1 cellular context compared by ENCODE assay signal in the genomic region with DNA sequence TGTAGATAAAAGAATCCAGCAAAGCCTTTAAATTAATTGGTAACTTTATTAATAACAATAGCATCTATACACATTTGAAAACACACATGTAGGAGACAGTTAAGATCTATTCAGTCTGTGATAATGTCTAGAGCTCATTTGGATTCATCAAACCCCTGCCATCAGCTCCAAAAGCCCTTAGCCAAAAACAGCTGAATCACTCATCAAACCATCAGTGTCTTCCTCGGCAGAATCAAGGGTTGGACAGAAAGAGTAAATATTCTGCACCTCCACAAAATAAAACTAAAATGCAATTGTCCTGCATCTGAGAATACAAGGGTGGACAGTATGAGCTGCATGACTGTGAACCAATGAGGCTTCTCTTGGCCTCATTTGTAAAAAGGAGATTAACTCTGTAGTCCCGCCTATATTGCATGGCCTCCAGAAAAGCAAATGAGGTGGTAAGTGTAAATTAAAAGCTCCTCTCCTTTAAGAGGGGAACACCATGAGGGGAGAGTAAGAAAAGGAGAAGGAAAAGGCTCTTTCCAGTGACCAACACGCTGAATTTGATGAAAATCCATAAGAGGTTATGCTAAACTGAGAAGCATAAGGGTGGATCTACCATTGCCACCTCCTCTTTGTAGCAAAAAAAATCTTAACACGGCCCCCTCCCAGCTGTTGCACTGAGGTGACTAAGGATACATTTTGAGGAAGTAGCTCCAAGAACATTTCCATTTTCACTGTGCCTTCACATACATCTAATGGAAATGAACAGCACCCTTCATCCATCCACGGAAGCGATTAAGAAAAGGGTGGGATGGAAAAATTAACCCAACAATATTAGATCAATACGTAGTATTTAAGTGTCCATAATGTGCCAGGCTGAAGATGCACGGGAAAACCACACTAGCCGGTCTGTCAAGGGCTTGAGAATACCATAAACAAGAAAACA.
TF ChIP-seq lines count a peak whose summit lies in the region.

No MANE protein-coding gene starts in this region.

TF ChIP-seq in GM12878, 131 proteins besides CTCF, POLR2A, EP300 and RAD21 (continued from another document and continues in another):
- TF ChIP-seq, protein P1, sequence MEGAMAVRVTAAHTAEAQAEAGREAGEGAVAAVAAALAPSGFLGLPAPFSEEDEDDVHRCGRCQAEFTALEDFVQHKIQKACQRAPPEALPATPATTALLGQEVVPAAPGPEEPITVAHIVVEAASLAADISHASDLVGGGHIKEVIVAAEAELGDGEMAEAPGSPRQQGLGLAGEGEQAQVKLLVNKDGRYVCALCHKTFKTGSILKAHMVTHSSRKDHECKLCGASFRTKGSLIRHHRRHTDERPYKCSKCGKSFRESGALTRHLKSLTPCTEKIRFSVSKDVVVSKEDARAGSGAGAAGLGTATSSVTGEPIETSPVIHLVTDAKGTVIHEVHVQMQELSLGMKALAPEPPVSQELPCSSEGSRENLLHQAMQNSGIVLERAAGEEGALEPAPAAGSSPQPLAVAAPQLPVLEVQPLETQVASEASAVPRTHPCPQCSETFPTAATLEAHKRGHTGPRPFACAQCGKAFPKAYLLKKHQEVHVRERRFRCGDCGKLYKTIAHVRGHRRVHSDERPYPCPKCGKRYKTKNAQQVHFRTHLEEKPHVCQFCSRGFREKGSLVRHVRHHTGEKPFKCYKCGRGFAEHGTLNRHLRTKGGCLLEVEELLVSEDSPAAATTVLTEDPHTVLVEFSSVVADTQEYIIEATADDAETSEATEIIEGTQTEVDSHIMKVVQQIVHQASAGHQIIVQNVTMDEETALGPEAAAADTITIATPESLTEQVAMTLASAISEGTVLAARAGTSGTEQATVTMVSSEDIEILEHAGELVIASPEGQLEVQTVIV (IDR thresholded peaks at IDR 0.05; ENCODE audit: borderline replicate concordance, partially characterized antibody): no peak
- TF ChIP-seq, protein P2, sequence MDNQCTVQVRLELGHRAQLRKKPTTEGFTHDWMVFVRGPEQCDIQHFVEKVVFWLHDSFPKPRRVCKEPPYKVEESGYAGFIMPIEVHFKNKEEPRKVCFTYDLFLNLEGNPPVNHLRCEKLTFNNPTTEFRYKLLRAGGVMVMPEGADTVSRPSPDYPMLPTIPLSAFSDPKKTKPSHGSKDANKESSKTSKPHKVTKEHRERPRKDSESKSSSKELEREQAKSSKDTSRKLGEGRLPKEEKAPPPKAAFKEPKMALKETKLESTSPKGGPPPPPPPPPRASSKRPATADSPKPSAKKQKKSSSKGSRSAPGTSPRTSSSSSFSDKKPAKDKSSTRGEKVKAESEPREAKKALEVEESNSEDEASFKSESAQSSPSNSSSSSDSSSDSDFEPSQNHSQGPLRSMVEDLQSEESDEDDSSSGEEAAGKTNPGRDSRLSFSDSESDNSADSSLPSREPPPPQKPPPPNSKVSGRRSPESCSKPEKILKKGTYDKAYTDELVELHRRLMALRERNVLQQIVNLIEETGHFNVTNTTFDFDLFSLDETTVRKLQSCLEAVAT (IDR thresholded peaks at IDR 0.05): no peak
- TF ChIP-seq SMARCA5 (IDR thresholded peaks at IDR 0.05): 0 out of 2 replicates have a peak, but pooled peaks have one; percentile 14
- no peak for TF ChIP-seq CREB1 (IDR thresholded peaks at IDR 0.05; ENCODE audit: low read depth)
- TF ChIP-seq ETV6 (conservative IDR thresholded peaks at IDR 0.05 in 1 of 2, IDR thresholded peaks at IDR 0.05 in 1 of 2; ENCODE audit: borderline replicate concordance in 1 of 2, low read depth in 1 of 2): no peak; a peak in 1 of 4 replicates
- no peak for TF ChIP-seq TARDBP (IDR thresholded peaks at IDR 0.05; ENCODE audit: borderline replicate concordance)
- TF ChIP-seq, protein P3, sequence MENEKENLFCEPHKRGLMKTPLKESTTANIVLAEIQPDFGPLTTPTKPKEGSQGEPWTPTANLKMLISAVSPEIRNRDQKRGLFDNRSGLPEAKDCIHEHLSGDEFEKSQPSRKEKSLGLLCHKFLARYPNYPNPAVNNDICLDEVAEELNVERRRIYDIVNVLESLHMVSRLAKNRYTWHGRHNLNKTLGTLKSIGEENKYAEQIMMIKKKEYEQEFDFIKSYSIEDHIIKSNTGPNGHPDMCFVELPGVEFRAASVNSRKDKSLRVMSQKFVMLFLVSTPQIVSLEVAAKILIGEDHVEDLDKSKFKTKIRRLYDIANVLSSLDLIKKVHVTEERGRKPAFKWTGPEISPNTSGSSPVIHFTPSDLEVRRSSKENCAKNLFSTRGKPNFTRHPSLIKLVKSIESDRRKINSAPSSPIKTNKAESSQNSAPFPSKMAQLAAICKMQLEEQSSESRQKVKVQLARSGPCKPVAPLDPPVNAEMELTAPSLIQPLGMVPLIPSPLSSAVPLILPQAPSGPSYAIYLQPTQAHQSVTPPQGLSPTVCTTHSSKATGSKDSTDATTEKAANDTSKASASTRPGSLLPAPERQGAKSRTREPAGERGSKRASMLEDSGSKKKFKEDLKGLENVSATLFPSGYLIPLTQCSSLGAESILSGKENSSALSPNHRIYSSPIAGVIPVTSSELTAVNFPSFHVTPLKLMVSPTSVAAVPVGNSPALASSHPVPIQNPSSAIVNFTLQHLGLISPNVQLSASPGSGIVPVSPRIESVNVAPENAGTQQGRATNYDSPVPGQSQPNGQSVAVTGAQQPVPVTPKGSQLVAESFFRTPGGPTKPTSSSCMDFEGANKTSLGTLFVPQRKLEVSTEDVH (IDR thresholded peaks at IDR 0.05; ENCODE audit: low read depth, partially characterized antibody): no peak
- no peak for TF ChIP-seq CEBPB (IDR thresholded peaks at IDR 0.05; ENCODE audit: borderline replicate concordance in 1 of 2, low read depth in 2 of 2, low read length in 2 of 2)
- TF ChIP-seq JUND (IDR thresholded peaks at IDR 0.05; ENCODE audit: low read depth, low read length): no peak
- TF ChIP-seq IRF4 (IDR thresholded peaks at IDR 0.05; ENCODE audit: low read depth, low read length): no peak
- no peak; the same call in 2 of the 3 replicates for TF ChIP-seq POU2F2 (IDR thresholded peaks at IDR 0.05; ENCODE audit: borderline replicate concordance, low read depth, low read length)
- no peak for TF ChIP-seq MEF2A (IDR thresholded peaks at IDR 0.05; ENCODE audit: insufficient read depth, low read depth, low read length)
- no peak for TF ChIP-seq RCOR1 (conservative IDR thresholded peaks at IDR 0.05; ENCODE audit: low read depth, low read length)
- TF ChIP-seq, protein P4, sequence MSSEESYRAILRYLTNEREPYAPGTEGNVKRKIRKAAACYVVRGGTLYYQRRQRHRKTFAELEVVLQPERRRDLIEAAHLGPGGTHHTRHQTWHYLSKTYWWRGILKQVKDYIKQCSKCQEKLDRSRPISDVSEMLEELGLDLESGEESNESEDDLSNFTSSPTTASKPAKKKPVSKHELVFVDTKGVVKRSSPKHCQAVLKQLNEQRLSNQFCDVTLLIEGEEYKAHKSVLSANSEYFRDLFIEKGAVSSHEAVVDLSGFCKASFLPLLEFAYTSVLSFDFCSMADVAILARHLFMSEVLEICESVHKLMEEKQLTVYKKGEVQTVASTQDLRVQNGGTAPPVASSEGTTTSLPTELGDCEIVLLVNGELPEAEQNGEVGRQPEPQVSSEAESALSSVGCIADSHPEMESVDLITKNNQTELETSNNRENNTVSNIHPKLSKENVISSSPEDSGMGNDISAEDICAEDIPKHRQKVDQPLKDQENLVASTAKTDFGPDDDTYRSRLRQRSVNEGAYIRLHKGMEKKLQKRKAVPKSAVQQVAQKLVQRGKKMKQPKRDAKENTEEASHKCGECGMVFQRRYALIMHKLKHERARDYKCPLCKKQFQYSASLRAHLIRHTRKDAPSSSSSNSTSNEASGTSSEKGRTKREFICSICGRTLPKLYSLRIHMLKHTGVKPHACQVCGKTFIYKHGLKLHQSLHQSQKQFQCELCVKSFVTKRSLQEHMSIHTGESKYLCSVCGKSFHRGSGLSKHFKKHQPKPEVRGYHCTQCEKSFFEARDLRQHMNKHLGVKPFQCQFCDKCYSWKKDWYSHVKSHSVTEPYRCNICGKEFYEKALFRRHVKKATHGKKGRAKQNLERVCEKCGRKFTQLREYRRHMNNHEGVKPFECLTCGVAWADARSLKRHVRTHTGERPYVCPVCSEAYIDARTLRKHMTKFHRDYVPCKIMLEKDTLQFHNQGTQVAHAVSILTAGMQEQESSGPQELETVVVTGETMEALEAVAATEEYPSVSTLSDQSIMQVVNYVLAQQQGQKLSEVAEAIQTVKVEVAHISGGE (CRISPR knock-in tag; IDR thresholded peaks at IDR 0.05): no peak
- TF ChIP-seq, protein P5, sequence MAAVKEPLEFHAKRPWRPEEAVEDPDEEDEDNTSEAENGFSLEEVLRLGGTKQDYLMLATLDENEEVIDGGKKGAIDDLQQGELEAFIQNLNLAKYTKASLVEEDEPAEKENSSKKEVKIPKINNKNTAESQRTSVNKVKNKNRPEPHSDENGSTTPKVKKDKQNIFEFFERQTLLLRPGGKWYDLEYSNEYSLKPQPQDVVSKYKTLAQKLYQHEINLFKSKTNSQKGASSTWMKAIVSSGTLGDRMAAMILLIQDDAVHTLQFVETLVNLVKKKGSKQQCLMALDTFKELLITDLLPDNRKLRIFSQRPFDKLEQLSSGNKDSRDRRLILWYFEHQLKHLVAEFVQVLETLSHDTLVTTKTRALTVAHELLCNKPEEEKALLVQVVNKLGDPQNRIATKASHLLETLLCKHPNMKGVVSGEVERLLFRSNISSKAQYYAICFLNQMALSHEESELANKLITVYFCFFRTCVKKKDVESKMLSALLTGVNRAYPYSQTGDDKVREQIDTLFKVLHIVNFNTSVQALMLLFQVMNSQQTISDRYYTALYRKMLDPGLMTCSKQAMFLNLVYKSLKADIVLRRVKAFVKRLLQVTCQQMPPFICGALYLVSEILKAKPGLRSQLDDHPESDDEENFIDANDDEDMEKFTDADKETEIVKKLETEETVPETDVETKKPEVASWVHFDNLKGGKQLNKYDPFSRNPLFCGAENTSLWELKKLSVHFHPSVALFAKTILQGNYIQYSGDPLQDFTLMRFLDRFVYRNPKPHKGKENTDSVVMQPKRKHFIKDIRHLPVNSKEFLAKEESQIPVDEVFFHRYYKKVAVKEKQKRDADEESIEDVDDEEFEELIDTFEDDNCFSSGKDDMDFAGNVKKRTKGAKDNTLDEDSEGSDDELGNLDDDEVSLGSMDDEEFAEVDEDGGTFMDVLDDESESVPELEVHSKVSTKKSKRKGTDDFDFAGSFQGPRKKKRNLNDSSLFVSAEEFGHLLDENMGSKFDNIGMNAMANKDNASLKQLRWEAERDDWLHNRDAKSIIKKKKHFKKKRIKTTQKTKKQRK (IDR thresholded peaks at IDR 0.05; ENCODE audit: low read depth, low read length): no peak
- no peak for TF ChIP-seq ASH2L (IDR thresholded peaks at IDR 0.05; ENCODE audit: borderline replicate concordance, low read depth)
- no peak for TF ChIP-seq CBX3 (IDR thresholded peaks at IDR 0.05; ENCODE audit: borderline replicate concordance, low read depth)
- TF ChIP-seq FOS (IDR thresholded peaks at IDR 0.05; ENCODE audit: borderline replicate concordance, extremely low read depth, insufficient read length): no peak
- TF ChIP-seq CBX5 (IDR thresholded peaks at IDR 0.05; ENCODE audit: low read depth): no peak
- TF ChIP-seq, protein P6, sequence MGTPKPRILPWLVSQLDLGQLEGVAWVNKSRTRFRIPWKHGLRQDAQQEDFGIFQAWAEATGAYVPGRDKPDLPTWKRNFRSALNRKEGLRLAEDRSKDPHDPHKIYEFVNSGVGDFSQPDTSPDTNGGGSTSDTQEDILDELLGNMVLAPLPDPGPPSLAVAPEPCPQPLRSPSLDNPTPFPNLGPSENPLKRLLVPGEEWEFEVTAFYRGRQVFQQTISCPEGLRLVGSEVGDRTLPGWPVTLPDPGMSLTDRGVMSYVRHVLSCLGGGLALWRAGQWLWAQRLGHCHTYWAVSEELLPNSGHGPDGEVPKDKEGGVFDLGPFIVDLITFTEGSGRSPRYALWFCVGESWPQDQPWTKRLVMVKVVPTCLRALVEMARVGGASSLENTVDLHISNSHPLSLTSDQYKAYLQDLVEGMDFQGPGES (IDR thresholded peaks at IDR 0.05): no peak
- TF ChIP-seq, protein P7, sequence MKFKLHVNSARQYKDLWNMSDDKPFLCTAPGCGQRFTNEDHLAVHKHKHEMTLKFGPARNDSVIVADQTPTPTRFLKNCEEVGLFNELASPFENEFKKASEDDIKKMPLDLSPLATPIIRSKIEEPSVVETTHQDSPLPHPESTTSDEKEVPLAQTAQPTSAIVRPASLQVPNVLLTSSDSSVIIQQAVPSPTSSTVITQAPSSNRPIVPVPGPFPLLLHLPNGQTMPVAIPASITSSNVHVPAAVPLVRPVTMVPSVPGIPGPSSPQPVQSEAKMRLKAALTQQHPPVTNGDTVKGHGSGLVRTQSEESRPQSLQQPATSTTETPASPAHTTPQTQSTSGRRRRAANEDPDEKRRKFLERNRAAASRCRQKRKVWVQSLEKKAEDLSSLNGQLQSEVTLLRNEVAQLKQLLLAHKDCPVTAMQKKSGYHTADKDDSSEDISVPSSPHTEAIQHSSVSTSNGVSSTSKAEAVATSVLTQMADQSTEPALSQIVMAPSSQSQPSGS (IDR thresholded peaks at IDR 0.05; ENCODE audit: low read length): no peak
- no peak for TF ChIP-seq ZNF24 (IDR thresholded peaks at IDR 0.05)
- TF ChIP-seq CHD1 (IDR thresholded peaks at IDR 0.05; ENCODE audit: low read depth, low read length): no peak
- TF ChIP-seq CREM (IDR thresholded peaks at IDR 0.05; ENCODE audit: low read depth): 0 out of 2 replicates have a peak, but pooled peaks have one; percentile 11
- no peak for TF ChIP-seq RBBP5 (conservative IDR thresholded peaks at IDR 0.05)
- no peak for TF ChIP-seq POLR2AphosphoS2 (IDR thresholded peaks at IDR 0.05; ENCODE audit: low read depth, low read length)
- TF ChIP-seq, protein P8, sequence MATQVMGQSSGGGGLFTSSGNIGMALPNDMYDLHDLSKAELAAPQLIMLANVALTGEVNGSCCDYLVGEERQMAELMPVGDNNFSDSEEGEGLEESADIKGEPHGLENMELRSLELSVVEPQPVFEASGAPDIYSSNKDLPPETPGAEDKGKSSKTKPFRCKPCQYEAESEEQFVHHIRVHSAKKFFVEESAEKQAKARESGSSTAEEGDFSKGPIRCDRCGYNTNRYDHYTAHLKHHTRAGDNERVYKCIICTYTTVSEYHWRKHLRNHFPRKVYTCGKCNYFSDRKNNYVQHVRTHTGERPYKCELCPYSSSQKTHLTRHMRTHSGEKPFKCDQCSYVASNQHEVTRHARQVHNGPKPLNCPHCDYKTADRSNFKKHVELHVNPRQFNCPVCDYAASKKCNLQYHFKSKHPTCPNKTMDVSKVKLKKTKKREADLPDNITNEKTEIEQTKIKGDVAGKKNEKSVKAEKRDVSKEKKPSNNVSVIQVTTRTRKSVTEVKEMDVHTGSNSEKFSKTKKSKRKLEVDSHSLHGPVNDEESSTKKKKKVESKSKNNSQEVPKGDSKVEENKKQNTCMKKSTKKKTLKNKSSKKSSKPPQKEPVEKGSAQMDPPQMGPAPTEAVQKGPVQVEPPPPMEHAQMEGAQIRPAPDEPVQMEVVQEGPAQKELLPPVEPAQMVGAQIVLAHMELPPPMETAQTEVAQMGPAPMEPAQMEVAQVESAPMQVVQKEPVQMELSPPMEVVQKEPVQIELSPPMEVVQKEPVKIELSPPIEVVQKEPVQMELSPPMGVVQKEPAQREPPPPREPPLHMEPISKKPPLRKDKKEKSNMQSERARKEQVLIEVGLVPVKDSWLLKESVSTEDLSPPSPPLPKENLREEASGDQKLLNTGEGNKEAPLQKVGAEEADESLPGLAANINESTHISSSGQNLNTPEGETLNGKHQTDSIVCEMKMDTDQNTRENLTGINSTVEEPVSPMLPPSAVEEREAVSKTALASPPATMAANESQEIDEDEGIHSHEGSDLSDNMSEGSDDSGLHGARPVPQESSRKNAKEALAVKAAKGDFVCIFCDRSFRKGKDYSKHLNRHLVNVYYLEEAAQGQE (IDR thresholded peaks at IDR 0.05; ENCODE audit: low read depth, low read length): no peak
- no peak for TF ChIP-seq HDGF (IDR thresholded peaks at IDR 0.05)
- TF ChIP-seq MYC (IDR thresholded peaks at IDR 0.05; ENCODE audit: insufficient read depth, insufficient read length, insufficient replicate concordance, low read length, severe bottlenecking): no peak
- TF ChIP-seq YBX1 (IDR thresholded peaks at IDR 0.05): no peak
- TF ChIP-seq RELA (IDR thresholded peaks at IDR 0.05; ENCODE audit: borderline replicate concordance, partially characterized antibody): no peak
- no peak for TF ChIP-seq ZNF622 (IDR thresholded peaks at IDR 0.05)
- no peak for TF ChIP-seq BHLHE40 (IDR thresholded peaks at IDR 0.05; ENCODE audit: borderline replicate concordance in 1 of 2, low read depth in 2 of 2, low read length in 1 of 2)
- TF ChIP-seq ZNF274 (IDR thresholded peaks at IDR 0.05; ENCODE audit: insufficient read depth, insufficient read length): no peak
